ENCODE assay signal across 10 cellular contexts in the genomic region with DNA sequence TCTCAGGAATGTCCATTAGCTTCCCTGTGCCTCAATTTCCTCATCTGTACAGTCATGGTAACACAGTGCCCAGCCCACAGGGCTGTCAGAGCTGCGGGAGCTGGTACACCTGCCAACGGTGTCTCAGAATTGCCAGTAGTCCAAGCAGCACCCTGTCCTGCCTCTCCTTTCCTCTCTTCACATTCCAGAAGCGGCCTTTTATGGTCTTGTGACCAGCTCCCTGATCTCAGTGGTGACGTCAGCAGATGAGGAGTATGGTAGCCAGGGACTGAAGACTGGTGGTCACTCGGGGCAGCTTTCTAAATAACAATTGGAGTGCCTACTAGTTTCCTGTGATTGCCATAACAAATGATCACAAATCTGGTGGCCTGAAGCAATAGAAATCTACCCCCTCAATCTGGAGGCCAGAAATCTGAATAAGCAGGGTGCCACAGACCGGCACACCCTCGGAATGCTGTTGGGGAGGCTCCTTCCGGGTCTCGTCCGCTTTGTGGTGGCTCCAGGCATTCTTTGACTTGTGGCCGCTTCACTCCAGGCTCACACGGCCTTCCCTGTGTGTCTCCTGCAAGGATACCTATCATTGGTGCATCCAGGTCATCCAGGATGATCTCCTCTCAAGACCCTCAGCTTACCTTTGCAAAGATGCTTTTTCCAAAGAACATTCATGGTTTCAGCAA. TPM values are rescaled to one million over a fixed set of nuclear protein-coding genes. Genes with fewer than 3 reads are reported as not detected.
DNase-seq lines count a peak whose midpoint lies in the region; ATAC-seq and TF ChIP-seq lines count a peak whose summit lies in the region.
"Had no signal": no experiment of that assay in that cellular context is flagged by ENCODE, and none has a peak within 500 bp of the region (broad histone marks: within the 10 kb centered on the region; RNA-seq: fewer than 3 reads in every experiment).

No MANE protein-coding gene starts in this region.

- no peaks in the 10 kb centered on the region for H3K9me2 ChIP-seq in OCI-LY7 (ENCODE audit: insufficient read depth, low read length)

- peaks cover 21% of the 10 kb centered on the region for H4K20me1 ChIP-seq in OCI-LY7 (ENCODE audit: insufficient read depth, low read length)

- peak overlapping the region; percentile 99; the same call in 1 of the 2 replicates for H3K4me2 ChIP-seq in OCI-LY7 (ENCODE audit: low read length)

- H3K36me3 Mint-ChIP-seq in Calu3 (ENCODE audit: insufficient read depth, unreplicated experiment) (peaks cover 69% of the 10 kb centered on the region), neural crest cell (ENCODE audit: low read depth) (peaks cover 10% of the 10 kb centered on the region)

- no peaks in the 10 kb centered on the region for H3K27me3 Mint-ChIP-seq in Calu3 (ENCODE audit: unreplicated experiment)
- H3K27me3 Mint-ChIP-seq in neural crest cell (ENCODE audit: low read depth), result peaks cover 11% of the 10 kb centered on the region

- H3K9me3 ChIP-seq in OCI-LY7 (ENCODE audit: low read length), result no peaks in the 10 kb centered on the region
- no peaks in the 10 kb centered on the region for H3K9me3 ChIP-seq in ectodermal cell (ENCODE audit: control insufficient read depth, low read length)
- H3K9me3 ChIP-seq: right lobe of liver had no signal

- H3K79me2 ChIP-seq in OCI-LY7 (ENCODE audit: insufficient read depth, low read depth, low read length), result peaks cover 48% of the 10 kb centered on the region

- TF ChIP-seq CTCF in Calu3 (IDR thresholded peaks at IDR 0.05; ENCODE audit: unreplicated experiment) (no peak), OCI-LY7 (conservative IDR thresholded peaks at IDR 0.05; ENCODE audit: low read length) (no peak), neural crest cell (conservative IDR thresholded peaks at IDR 0.05) (no peak)

- DNase-seq in Calu3 (no peak), OCI-LY7 (ENCODE audit: low spot score) (no peak), neural crest cell (ENCODE audit: low read depth, low spot score) (no peak)
- DNase-seq in activated CD8-positive, alpha-beta memory T cell treated with anti-CD3 and anti-CD28 coated beads, Interleukin-2, amount 50 U/mL, for 4 hours, result no peak
- DNase-seq: NCI-H1694 had no signal

- H3K4me1 Mint-ChIP-seq in Calu3 (ENCODE audit: low read depth, unreplicated experiment), result peaks cover 45% of the 10 kb centered on the region
- peaks cover 31% of the 10 kb centered on the region for H3K4me1 Mint-ChIP-seq in neural crest cell

- H3K4me1 ChIP-seq in OCI-LY7 (ENCODE audit: insufficient read depth, low read length, poor library complexity, severe bottlenecking), result peaks cover 22% of the 10 kb centered on the region
- H3K4me1 ChIP-seq in ectodermal cell (ENCODE audit: control insufficient read depth, insufficient read depth, low read length), result peaks cover 8% of the 10 kb centered on the region

- no peak overlapping the region for H2AFZ ChIP-seq in OCI-LY7 (ENCODE audit: low read length)

- no peaks in the 10 kb centered on the region for H3K27me3 ChIP-seq in ectodermal cell (ENCODE audit: control insufficient read depth, insufficient read depth, low read length, poor library complexity, severe bottlenecking)
- H3K27me3 ChIP-seq: right lobe of liver had no signal

- intact Hi-C loops in Calu3 (cut with micrococcal nuclease; ENCODE audit: unreplicated experiment) (no loop called here), OCI-LY7 (cut with micrococcal nuclease; ENCODE audit: unreplicated experiment) (no loop called here)

- no peaks in the 10 kb centered on the region for H3K9me3 Mint-ChIP-seq in Calu3 (ENCODE audit: low read depth, unreplicated experiment)
- H3K9me3 Mint-ChIP-seq in neural crest cell, result no peaks in the 10 kb centered on the region

- BruUV-seq in Calu3 (replicated peaks; lab: Mats Ljungman, UMichigan), result no TSS peak
- no TSS peak for BruUV-seq in OCI-LY7 (replicated peaks; lab: Mats Ljungman, UMichigan)

- no peak overlapping the region for H3K27ac ChIP-seq in OCI-LY7 (ENCODE audit: low read depth, low read length, poor library complexity, severe bottlenecking)
- H3K27ac ChIP-seq in ectodermal cell (ENCODE audit: insufficient read depth, low read depth, low read length, poor library complexity, severe bottlenecking), result no peak overlapping the region

- H3K36me3 ChIP-seq in OCI-LY7 (ENCODE audit: insufficient read depth, low read length) (peaks cover 57% of the 10 kb centered on the region), ectodermal cell (ENCODE audit: control insufficient read depth, insufficient read depth, low read length) (peaks cover 11% of the 10 kb centered on the region)

- WGBS in ectodermal cell, 2 experiments, result 90 to 94% methylated on average over 12 of the region's 12 CpGs

- CTCF ChIA-PET in Calu3 (lab: Charles Lee), result interaction anchor here (0.6 kb wide), 1 partner anchor 17 kb away, joined by 4 read pairs; no protein-coding TSS in a partner anchor
- CTCF ChIA-PET in OCI-LY7 (lab: Charles Lee; ENCODE audit: unreplicated experiment), result no interaction called here

- POLR2A ChIA-PET in OCI-LY7 (lab: Charles Lee), result no interaction called here

- H3K4me3 Mint-ChIP-seq in Calu3 (ENCODE audit: low read depth, unreplicated experiment), result peak overlapping the region; percentile 88
- peak overlapping the region; percentile 96 for H3K4me3 Mint-ChIP-seq in neural crest cell

- ATAC-seq in HG03469 (IDR thresholded peaks at IDR 0.05; ENCODE audit: unreplicated experiment) (no peak), HG02938 (IDR thresholded peaks at IDR 0.05; ENCODE audit: unreplicated experiment) (no peak), HG03342 (IDR thresholded peaks at IDR 0.05; ENCODE audit: unreplicated experiment) (no peak)

- H3K27ac Mint-ChIP-seq in Calu3 (ENCODE audit: unreplicated experiment) (no peak overlapping the region), neural crest cell (ENCODE audit: unreplicated experiment) (no peak overlapping the region)

- H3K4me3 ChIP-seq in OCI-LY7 (ENCODE audit: low read depth, low read length, poor library complexity, severe bottlenecking) (peak overlapping the region; percentile 93), ectodermal cell (ENCODE audit: insufficient read depth, low read depth, low read length) (peak overlapping the region; percentile 99)

RNA-seq across cellular contexts. Expression of a gene that starts 2.1 kb away (rescaled TPM):
- 40.2 and 49.4 TPM in 2 replicates for total RNA-seq in Calu3 (2022)
- 27.5 and 34.1 TPM in 2 replicates for total RNA-seq in OCI-LY7 (2014; rRNA removed; shearing (Covaris generic))
- 26.7 and 32.9 TPM in 2 replicates for total RNA-seq in OCI-LY7 (2022)
- 27.0 TPM for polyA plus RNA-seq in ectodermal cell (2013, experiment 1 of 4)
- 26.7 TPM for polyA plus RNA-seq in ectodermal cell (2013, experiment 2 of 4)
- polyA plus RNA-seq in ectodermal cell (2013, experiment 3 of 4), result 22.6 TPM
- 24.9 TPM for polyA plus RNA-seq in ectodermal cell (2013, experiment 4 of 4)
- 29.2 and 30.4 TPM in 2 replicates for total RNA-seq in neural crest cell
